Comparison of ENCODE assay signal across 1 cellular context in genomic region chr7:64794171-64794844, GRCh38.
TF ChIP-seq lines count a peak whose summit lies in the region.

ZNF138 (plus strand) TSS chr7:64794428; CDS start chr7:64794569, 141 bp downstream.

TF ChIP-seq in HepG2, 621 proteins besides CTCF, POLR2A, EP300 and RAD21 (continued from another document and continues in another):
- TF ChIP-seq MYPOP (CRISPR knock-in tag; IDR thresholded peaks at IDR 0.05) (no peak), ZNF264 (CRISPR knock-in tag; IDR thresholded peaks at IDR 0.05) (no peak), FLYWCH1 (CRISPR knock-in tag; IDR thresholded peaks at IDR 0.05) (no peak), ZNF343 (CRISPR knock-in tag; IDR thresholded peaks at IDR 0.05) (peak; percentile 74; the same call in 1 of the 2 replicates), ZNF33B (CRISPR knock-in tag; IDR thresholded peaks at IDR 0.05) (peak; percentile 63; the same call in 1 of the 2 replicates), CREM (IDR thresholded peaks at IDR 0.05) (peak; percentile 96), CREM (CRISPR knock-in tag; IDR thresholded peaks at IDR 0.05) (no peak), IRF2 (CRISPR knock-in tag; IDR thresholded peaks at IDR 0.05) (0 out of 2 replicates have a peak, but pooled peaks have one; percentile 14), ZNF7 (CRISPR knock-in tag; IDR thresholded peaks at IDR 0.05) (no peak), ZMYM4 (CRISPR knock-in tag; IDR thresholded peaks at IDR 0.05) (peak; percentile 96), NR2F2 (IDR thresholded peaks at IDR 0.05; ENCODE audit: borderline replicate concordance, low read depth) (no peak), NFIB (CRISPR knock-in tag; IDR thresholded peaks at IDR 0.05; ENCODE audit: borderline replicate concordance) (no peak), ZBTB7B (CRISPR knock-in tag; IDR thresholded peaks at IDR 0.05) (no peak), TOPORS (CRISPR knock-in tag; IDR thresholded peaks at IDR 0.05) (no peak), ZBTB3 (CRISPR knock-in tag; IDR thresholded peaks at IDR 0.05; ENCODE audit: borderline replicate concordance, low read depth) (no peak), RERE (CRISPR knock-in tag; IDR thresholded peaks at IDR 0.05; ENCODE audit: low read depth) (no peak), RAD51 (IDR thresholded peaks at IDR 0.05; ENCODE audit: borderline replicate concordance) (no peak), SAP130 (CRISPR knock-in tag; IDR thresholded peaks at IDR 0.05; ENCODE audit: low read depth) (peak; percentile 93), MXD4 (CRISPR knock-in tag; IDR thresholded peaks at IDR 0.05) (peak; percentile 68), ZNF788 (CRISPR knock-in tag; IDR thresholded peaks at IDR 0.05; ENCODE audit: borderline replicate concordance) (no peak; the same call in 1 of the 2 replicates), CREB3 (CRISPR knock-in tag; IDR thresholded peaks at IDR 0.05) (no peak), SIX1 (CRISPR knock-in tag; IDR thresholded peaks at IDR 0.05; ENCODE audit: borderline replicate concordance) (no peak), MXD1 (CRISPR knock-in tag; IDR thresholded peaks at IDR 0.05) (no peak), KDM6A (CRISPR knock-in tag; IDR thresholded peaks at IDR 0.05; ENCODE audit: low read depth) (no peak), YEATS4 (CRISPR knock-in tag; IDR thresholded peaks at IDR 0.05; ENCODE audit: borderline replicate concordance) (peak; percentile 50; the same call in 1 of the 2 replicates), MED13 (CRISPR knock-in tag; IDR thresholded peaks at IDR 0.05) (no peak), ZFP41 (CRISPR knock-in tag; IDR thresholded peaks at IDR 0.05; ENCODE audit: borderline replicate concordance) (no peak), PHF5A (CRISPR knock-in tag; IDR thresholded peaks at IDR 0.05; ENCODE audit: low read depth, unreplicated experiment) (no peak), ZNF605 (CRISPR knock-in tag; IDR thresholded peaks at IDR 0.05) (peak; percentile 88), DMAP1 (CRISPR knock-in tag; IDR thresholded peaks at IDR 0.05) (peak; percentile 51; the same call in 1 of the 2 replicates), ARHGAP35 (CRISPR knock-in tag; IDR thresholded peaks at IDR 0.05; ENCODE audit: borderline replicate concordance) (no peak), ARID4A (CRISPR knock-in tag; IDR thresholded peaks at IDR 0.05; ENCODE audit: borderline replicate concordance) (peak; percentile 96), ZNF598 (CRISPR knock-in tag; IDR thresholded peaks at IDR 0.05; ENCODE audit: borderline replicate concordance) (peak; percentile 79; the same call in 1 of the 2 replicates), ZNF337 (CRISPR knock-in tag; IDR thresholded peaks at IDR 0.05; ENCODE audit: borderline replicate concordance, low read depth) (no peak), ZNF280B (CRISPR knock-in tag; IDR thresholded peaks at IDR 0.05; ENCODE audit: borderline replicate concordance) (peak; percentile 82), PBX2 (CRISPR knock-in tag; IDR thresholded peaks at IDR 0.05) (peak; percentile 89), CCAR2 (optimal IDR thresholded peaks at IDR 0.05; ENCODE audit: low read depth, low read length) (no peak), ZFX (CRISPR knock-in tag; IDR thresholded peaks at IDR 0.05; ENCODE audit: low read depth) (peak; percentile 94), NFE2L1 (CRISPR knock-in tag; IDR thresholded peaks at IDR 0.05; ENCODE audit: borderline replicate concordance) (no peak), ZNF672 (CRISPR knock-in tag; IDR thresholded peaks at IDR 0.05) (no peak), ZNF121 (CRISPR knock-in tag; IDR thresholded peaks at IDR 0.05) (no peak), ZNF609 (CRISPR knock-in tag; IDR thresholded peaks at IDR 0.05; ENCODE audit: borderline replicate concordance) (no peak), MBD4 (IDR thresholded peaks at IDR 0.05; ENCODE audit: borderline replicate concordance, low read length) (no peak), ZKSCAN8 (CRISPR knock-in tag; IDR thresholded peaks at IDR 0.05; ENCODE audit: borderline replicate concordance) (no peak)
